Comparison of ENCODE assay signal across 15 cellular contexts in the genomic region with DNA sequence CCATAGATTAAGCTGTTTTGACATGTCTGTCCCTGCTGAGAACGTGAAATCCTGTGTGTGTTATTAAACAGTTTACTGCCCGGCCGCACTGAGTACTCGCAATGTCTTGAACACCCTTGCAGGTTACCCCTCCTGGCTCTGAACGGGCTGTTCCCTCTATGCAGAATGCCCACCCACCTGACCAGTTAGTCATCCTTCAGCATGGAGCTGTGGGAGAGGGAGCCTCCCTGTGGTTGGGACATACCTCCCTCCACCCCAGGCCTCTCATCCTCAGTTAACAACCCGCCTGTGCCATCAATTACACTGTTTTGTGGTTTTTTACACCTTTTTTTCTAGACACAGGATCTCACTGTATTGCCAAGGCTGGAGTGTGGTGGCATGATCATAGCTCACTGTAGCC. TPM values are rescaled to one million over a fixed set of nuclear protein-coding genes. Genes with fewer than 3 reads are reported as not detected.
A peak's percentile ranks its signal among the peaks of the same experiment; 100 is the strongest.
DNase-seq lines count a peak whose midpoint lies in the region; ATAC-seq, FAIRE-seq and TF ChIP-seq lines count a peak whose summit lies in the region.
"Had no signal": no experiment of that assay in that cellular context is flagged by ENCODE, and none has a peak within 500 bp of the region (broad histone marks: within the 10 kb centered on the region; RNA-seq: fewer than 3 reads in every experiment).

No MANE protein-coding gene starts in this region.

- in situ Hi-C loops in IMR-90 (cut with MboI; ENCODE audit: low sequenced_read_pairs) = no loop called here

- H3K56ac ChIP-seq in IMR-90 (ENCODE audit: extremely low read depth, insufficient read depth, low read length) = no peak overlapping the region
- no peak overlapping the region for H3K56ac ChIP-seq in H1 (replicated peaks; ENCODE audit: insufficient read length, low read depth, low read length)

- H2BK5ac ChIP-seq in IMR-90 (ENCODE audit: low read depth, low read length, poor library complexity, severe bottlenecking) (no peak overlapping the region), H1 (ENCODE audit: low read depth, low read length) (peak overlapping the region; percentile 46; the same call in 1 of the 2 replicates)

- no peak overlapping the region for H3K27ac ChIP-seq in IMR-90 (ENCODE audit: insufficient read depth, low read length)
- H3K27ac ChIP-seq in H1 (ENCODE audit: low read depth, low read length) = no peak overlapping the region
- H3K27ac ChIP-seq: HL-60, right lobe of liver had no signal

- no peak overlapping the region for H2AK9ac ChIP-seq in IMR-90 (replicated peaks; ENCODE audit: low read depth, low read length, poor library complexity)

- peaks cover 2% of the 10 kb centered on the region for H3K27me3 Mint-ChIP-seq in activated T-helper 2 cell treated with anti-CD3 and anti-CD28 coated beads, Interferon-gamma antibody, Interleukin-2, Interleukin-4, amounts not matched to agents 10 μg/mL and 5 μg/mL and 100 μg/mL, durations not matched to agents 14 hours and 24 hours and 36 hours (ENCODE audit: low read depth)

- H4K8ac ChIP-seq in IMR-90 (ENCODE audit: low read depth in 2 of 2, low read length in 2 of 2) (no peak overlapping the region), H1 (ENCODE audit: extremely low read depth, insufficient read depth, low read length) (no peak overlapping the region)

- CTCF ChIA-PET in IMR-90 (lab: Yijun Ruan, JAX) (interaction anchor here (1.0 kb wide), 1 partner anchor 170 kb away, joined by 3 read pairs; no protein-coding TSS in a partner anchor), H1 (lab: Charles Lee; ENCODE audit: partially characterized antibody) (interaction anchor here (0.6 to 2.1 kb wide), 12 partner anchors 8 to 948 kb away, joined by 3 to 11 read pairs (median 4); no protein-coding TSS in a partner anchor)

- WGBS in IMR-90 (ENCODE audit: extremely low coverage in 2 of 2, insufficient read length in 1 of 2), 2 experiments = no CpG with 5 or more reads among the region's 6 CpGs
- 62% methylated on average over 6 of the region's 6 CpGs; no CpG with 5 or more reads in 1 of the 2 experiments for WGBS in H1 (ENCODE audit: extremely low coverage in 1 of 2, insufficient coverage in 1 of 2, insufficient read length in 1 of 2, insufficient replicate concordance in 2 of 2, low coverage in 1 of 2, low lambda C conversion rate in 2 of 2, missing lambda C conversion rate in 1 of 2), 2 experiments

- POLR2A ChIA-PET in IMR-90 (lab: Charles Lee; ENCODE audit: unreplicated experiment) (no interaction called here), H1 (lab: Charles Lee; ENCODE audit: partially characterized antibody) (interaction anchor here (0.6 to 1.3 kb wide), 6 partner anchors 8 to 124 kb away, joined by 3 to 5 read pairs (median 3); no protein-coding TSS in a partner anchor)

- TF ChIP-seq RAD21 in IMR-90 (IDR thresholded peaks at IDR 0.05; ENCODE audit: low read length) = peak; percentile 38; the same call in 1 of the 2 replicates
- peak; percentile 29 to 42; a peak in 3 of 4 replicates for TF ChIP-seq RAD21 in H1 (IDR thresholded peaks at IDR 0.05 in 1 of 2, conservative IDR thresholded peaks at IDR 0.05 in 1 of 2; ENCODE audit: low read depth in 2 of 2, low read length in 2 of 2)

- FAIRE-seq in H1 (lab: Jason Lieb, UNC) (no peak), GM19239 (lab: Jason Lieb, UNC) (no peak)

- H3K18ac ChIP-seq in IMR-90 (ENCODE audit: low read depth, low read length) = no peak overlapping the region
- no peak overlapping the region for H3K18ac ChIP-seq in H1 (ENCODE audit: extremely low read depth, low read length)

- TF ChIP-seq CTCF in IMR-90 (conservative IDR thresholded peaks at IDR 0.05; ENCODE audit: low read depth, low read length) (0 out of 2 replicates have a peak, but pooled peaks have one; percentile 15), H1 (IDR thresholded peaks at IDR 0.05; ENCODE audit: control extremely low read depth in 1 of 3, insufficient read depth in 1 of 3, low read depth in 1 of 3, low read length in 3 of 3) (peak; percentile 3 to 26 (median 8); a peak in 2 of 4 replicates)

- H2BK20ac ChIP-seq in IMR-90 (ENCODE audit: low read depth, low read length) (no peak overlapping the region), H1 (ENCODE audit: low read length) (no peak overlapping the region)

- no peak for ATAC-seq in IMR-90 (ENCODE audit: low read depth)
- ATAC-seq in GM21717 (IDR thresholded peaks at IDR 0.05; ENCODE audit: unreplicated experiment) = no peak
- ATAC-seq: activated CD4-positive, CD25-positive, alpha-beta regulatory T cell treated with anti-CD3 and anti-CD28 coated beads, Interleukin-2, amount 50 U/mL, for 24 hours; Panc1 had no signal

- no peak overlapping the region for H2BK15ac ChIP-seq in IMR-90 (ENCODE audit: low read depth, low read length)
- H2BK15ac ChIP-seq in H1 (ENCODE audit: low read length) = peak overlapping the region; percentile 11; the same call in 1 of the 2 replicates

- H3K4me3 ChIP-seq in IMR-90 (ENCODE audit: insufficient read depth, low read depth, low read length) (no peak overlapping the region), H1 (ENCODE audit: extremely low read depth in 1 of 4, insufficient read depth in 2 of 4, low read depth in 3 of 4, low read length in 4 of 4) (no peak overlapping the region)
- H3K4me3 ChIP-seq: right lobe of liver had no signal

- BruUV-seq in IMR-90 (replicated peaks; lab: Mats Ljungman, UMichigan) = no TSS peak

- dilution Hi-C loops in IMR-90 (cut with HindIII; ENCODE audit: low sequenced_read_pairs, unreplicated experiment) = no loop called here

- no peak overlapping the region for H3K4me2 ChIP-seq in IMR-90 (ENCODE audit: low read depth, low read length)
- peak overlapping the region in 1 of 2 experiments; percentile 8; a peak in 1 of 4 replicates for H3K4me2 ChIP-seq in H1 (ENCODE audit: insufficient read depth in 1 of 2, low read depth in 2 of 2, low read length in 2 of 2)

- TF ChIP-seq POLR2A in IMR-90 (IDR thresholded peaks at IDR 0.05; ENCODE audit: low read depth, low read length) (no peak), H1 (IDR thresholded peaks at IDR 0.05; ENCODE audit: control extremely low read depth in 1 of 2, low read depth in 2 of 2, low read length in 2 of 2) (no peak)

- H3K9me1 ChIP-seq in IMR-90 (ENCODE audit: insufficient read depth, low read length) = peaks cover 24% of the 10 kb centered on the region

- H3K23ac ChIP-seq in IMR-90 (ENCODE audit: low read depth, low read length) (no peak overlapping the region; the same call in 1 of the 2 replicates), H1 (ENCODE audit: insufficient read length) (no peak overlapping the region)

- H3K79me2 ChIP-seq in H1 (ENCODE audit: control insufficient read depth in 1 of 2, insufficient read depth in 2 of 2, low read length in 2 of 2) = peaks cover 5 to 89% of the 10 kb centered on the region in 2 experiments

- H2BK120ac ChIP-seq in IMR-90 (ENCODE audit: low read depth, low read length) = no peak overlapping the region
- H2BK120ac ChIP-seq in H1 (replicated peaks; ENCODE audit: low read depth, low read length) = no peak overlapping the region

- H3K9ac ChIP-seq in IMR-90 (ENCODE audit: low read depth, low read length) = no peak overlapping the region
- no peak overlapping the region for H3K9ac ChIP-seq in H1 (replicated peaks in 1 of 4; ENCODE audit: extremely low read depth in 1 of 4, low read depth in 3 of 4, low read length in 3 of 4)

- 0 out of 2 replicates have a peak overlapping the region, but pooled peaks have one; percentile 10 for H2BK12ac ChIP-seq in H1 (ENCODE audit: low read depth, low read length)

- H2AK5ac ChIP-seq in IMR-90 (ENCODE audit: low read depth, low read length) (no peak overlapping the region), H1 (ENCODE audit: low read depth, low read length) (peak overlapping the region; percentile 61; the same call in 1 of the 2 replicates)

- no peak for TF ChIP-seq EP300 in H1 (IDR thresholded peaks at IDR 0.05; ENCODE audit: borderline replicate concordance in 1 of 2, low read depth in 2 of 2, low read length in 2 of 2)

- H3K36me3 ChIP-seq in IMR-90 (ENCODE audit: control insufficient read depth, insufficient read depth, low read length) = no peaks in the 10 kb centered on the region
- no peaks in the 10 kb centered on the region for H3K36me3 ChIP-seq in H1 (ENCODE audit: control insufficient read depth in 2 of 4, insufficient read depth in 4 of 4, low read length in 3 of 4)
- H3K36me3 ChIP-seq: right lobe of liver had no signal

- no peak overlapping the region for H3K4me3 Mint-ChIP-seq in activated T-helper 2 cell treated with anti-CD3 and anti-CD28 coated beads, Interferon-gamma antibody, Interleukin-2, Interleukin-4, amounts not matched to agents 10 μg/mL and 5 μg/mL and 100 μg/mL, durations not matched to agents 14 hours and 24 hours and 36 hours (ENCODE audit: low read depth)
- H3K4me3 Mint-ChIP-seq: mesothelial cell of epicardium had no signal

- H4K5ac ChIP-seq in IMR-90 (ENCODE audit: low read depth, low read length) = no peak overlapping the region
- no peak overlapping the region for H4K5ac ChIP-seq in H1 (ENCODE audit: insufficient read length, low read depth, low read length)

- no peaks in the 10 kb centered on the region for H3K9me3 Mint-ChIP-seq in activated T-helper 2 cell treated with anti-CD3 and anti-CD28 coated beads, Interferon-gamma antibody, Interleukin-2, Interleukin-4, amounts not matched to agents 10 μg/mL and 5 μg/mL and 100 μg/mL, durations not matched to agents 14 hours and 24 hours and 36 hours
- H3K9me3 Mint-ChIP-seq: activated naive CD4-positive, alpha-beta T cell treated with anti-CD3 and anti-CD28 coated beads, Interleukin-2, amount 50 U/mL, for 72 hours; mesothelial cell of epicardium had no signal

- no peak overlapping the region for H3K14ac ChIP-seq in IMR-90 (replicated peaks; ENCODE audit: low read depth, low read length)
- no peak overlapping the region for H3K14ac ChIP-seq in H1 (ENCODE audit: insufficient read length)

- no peaks in the 10 kb centered on the region for H3K27me3 ChIP-seq in IMR-90 (ENCODE audit: control insufficient read depth, insufficient read depth, low read length)
- no peaks in the 10 kb centered on the region for H3K27me3 ChIP-seq in H1 (replicated peaks in 1 of 4; ENCODE audit: control insufficient read depth in 3 of 4, extremely low read depth in 1 of 4, insufficient read depth in 3 of 4, low read length in 3 of 4)
- H3K27me3 ChIP-seq: right lobe of liver had no signal

- no peak overlapping the region for H3K4ac ChIP-seq in IMR-90 (ENCODE audit: low read depth, low read length)
- no peak overlapping the region for H3K4ac ChIP-seq in H1 (replicated peaks; ENCODE audit: insufficient read length, low read depth, low read length)

- H2AFZ ChIP-seq in IMR-90 (replicated peaks; ENCODE audit: low read length, poor library complexity) (peak overlapping the region; percentile 19), H1 (ENCODE audit: low read length) (no peak overlapping the region)

- peaks cover 5% of the 10 kb centered on the region for H3K4me1 ChIP-seq in IMR-90 (ENCODE audit: control insufficient read depth, insufficient read depth, low read length)
- H3K4me1 ChIP-seq in H1 (replicated peaks in 1 of 4; ENCODE audit: control insufficient read depth in 3 of 4, insufficient read depth in 4 of 4, low read length in 3 of 4) = peaks cover 6 to 28% (median 17%) of the 10 kb centered on the region in 4 experiments; a peak in 6 of 7 replicates

- intact Hi-C loops in IMR-90 (cut with micrococcal nuclease) = no loop called here
- intact Hi-C loops in activated T-helper 2 cell treated with anti-CD3 and anti-CD28 coated beads, Interferon-gamma antibody, Interleukin-2, Interleukin-4, amounts not matched to agents 10 μg/mL and 5 μg/mL and 100 μg/mL, durations not matched to agents 14 hours and 24 hours and 36 hours (cut with micrococcal nuclease) = no loop called here

- H3K9me3 ChIP-seq in IMR-90 (ENCODE audit: control insufficient read depth, insufficient read depth, low read length) (no peaks in the 10 kb centered on the region), H1 (ENCODE audit: insufficient read depth in 2 of 2, low read depth in 1 of 2, low read length in 1 of 2) (no peaks in the 10 kb centered on the region)
- H3K9me3 ChIP-seq: right lobe of liver had no signal

- no peaks in the 10 kb centered on the region for H3K23me2 ChIP-seq in H1 (ENCODE audit: low read depth, low read length)

- no peak overlapping the region for H3K27ac Mint-ChIP-seq in activated T-helper 2 cell treated with anti-CD3 and anti-CD28 coated beads, Interferon-gamma antibody, Interleukin-2, Interleukin-4, amounts not matched to agents 10 μg/mL and 5 μg/mL and 100 μg/mL, durations not matched to agents 14 hours and 24 hours and 36 hours
- H3K27ac Mint-ChIP-seq: activated naive CD4-positive, alpha-beta T cell treated with anti-CD3 and anti-CD28 coated beads, Interleukin-2, amount 50 U/mL, for 72 hours; mesothelial cell of epicardium had no signal

- H3K36me3 Mint-ChIP-seq in activated T-helper 2 cell treated with anti-CD3 and anti-CD28 coated beads, Interferon-gamma antibody, Interleukin-2, Interleukin-4, amounts not matched to agents 10 μg/mL and 5 μg/mL and 100 μg/mL, durations not matched to agents 14 hours and 24 hours and 36 hours (ENCODE audit: low read depth) = no peaks in the 10 kb centered on the region
- H3K36me3 Mint-ChIP-seq: activated naive CD4-positive, alpha-beta T cell treated with anti-CD3 and anti-CD28 coated beads, Interleukin-2, amount 50 U/mL, for 72 hours; mesothelial cell of epicardium had no signal

- H4K20me1 ChIP-seq in IMR-90 (ENCODE audit: insufficient read depth, low read length) = peaks cover 21% of the 10 kb centered on the region; the same call in 1 of the 2 replicates
- peaks cover 0 to 12% of the 10 kb centered on the region in 2 experiments for H4K20me1 ChIP-seq in H1 (replicated peaks in 1 of 2; ENCODE audit: control insufficient read depth in 1 of 2, insufficient read depth in 2 of 2, low read length in 2 of 2)

- peak; percentile 32 for DNase-seq in GM03348 (ENCODE audit: low spot score)
- DNase-seq in IMR-90 = peak; percentile 55
- DNase-seq in H1 (ENCODE audit: low read depth in 1 of 2, low spot score in 2 of 2) = no peak
- peak; percentile 27 for DNase-seq in medulla oblongata (ENCODE audit: extremely low spot score)
- no peak for DNase-seq in activated T-helper 2 cell treated with anti-CD3 and anti-CD28 coated beads, Interferon-gamma antibody, Interleukin-2, Interleukin-4, amounts not matched to agents 10 μg/mL and 5 μg/mL and 100 μg/mL, durations not matched to agents 14 hours and 24 hours and 36 hours (ENCODE audit: low spot score)
- DNase-seq in GM19239 (ENCODE audit: insufficient read length, low spot score) = no peak
- DNase-seq: GDM1, NCI-H187 treated with DMSO at 0.1 percent for 48 hours, right lobe of liver had no signal

- H4K91ac ChIP-seq in IMR-90 (ENCODE audit: insufficient read depth, low read depth, low read length) (no peak overlapping the region), H1 (replicated peaks; ENCODE audit: insufficient read length, low read length) (no peak overlapping the region)

- H3K4me1 Mint-ChIP-seq in activated T-helper 2 cell treated with anti-CD3 and anti-CD28 coated beads, Interferon-gamma antibody, Interleukin-2, Interleukin-4, amounts not matched to agents 10 μg/mL and 5 μg/mL and 100 μg/mL, durations not matched to agents 14 hours and 24 hours and 36 hours (ENCODE audit: low read depth) = peaks cover 17% of the 10 kb centered on the region

- H3K79me1 ChIP-seq in IMR-90 (ENCODE audit: low read depth in 1 of 2, low read length in 2 of 2) (peaks cover 30 to 77% of the 10 kb centered on the region in 2 experiments), H1 (ENCODE audit: low read depth, low read length) (peaks cover 8% of the 10 kb centered on the region)

RNA-seq across cellular contexts. Expression of a gene that starts 26.0 kb away (rescaled TPM):
- 49.3 and 53.6 TPM in 2 replicates for total RNA-seq in IMR-90 (2012; rRNA removed)
- 38.3 and 40.2 TPM in 2 replicates for polyA plus RNA-seq in IMR-90 (2012; rRNA removed)
- polyA plus RNA-seq in IMR-90 (2012; cell fraction: cytosol; rRNA removed) = 19.5 and 21.8 TPM in 2 replicates
- 40.5 and 57.5 TPM in 2 replicates for polyA plus RNA-seq in IMR-90 (2012; cell fraction: nucleus; rRNA removed; ENCODE audit: low replicate concordance)
- total RNA-seq in H1 (2021; fragmentation: NEBNext Ultra II Directional; extraction: Animal tissue kit (Norgen Biotek cat#: 25700)) = 135 and 137 TPM in 2 replicates
- polyA plus RNA-seq in H1 (2011; rRNA removed) = 51.7 and 54.9 TPM in 2 replicates
- polyA plus RNA-seq in H1 (2011; cell fraction: cytosol; rRNA removed) = 84.5 TPM
- polyA plus RNA-seq in H1 (2011; cell fraction: nucleus; rRNA removed) = 133 TPM
- polyA plus RNA-seq in H1 (2012, experiment 1 of 2) = 82.5 to 111 TPM (median 102 TPM) in 4 replicates
- 16.4 TPM for polyA plus RNA-seq in H1 (2012, experiment 2 of 2)
- 72.8 TPM for polyA plus RNA-seq in H1 (2013, experiment 1 of 2)
- 64.4 TPM for polyA plus RNA-seq in H1 (2013, experiment 2 of 2)
- 71.4 and 91.3 TPM in 2 replicates for polyA minus RNA-seq in H1 (2011; rRNA and poly(A)+ RNA removed)
- 118 TPM for polyA minus RNA-seq in H1 (2011; cell fraction: cytosol; rRNA and poly(A)+ RNA removed)
- polyA minus RNA-seq in H1 (2011; cell fraction: nucleus; rRNA and poly(A)+ RNA removed) = 97.5 TPM
- 11.9 and 12.4 TPM in 2 replicates for total RNA-seq in activated T-helper 2 cell treated with anti-CD3 and anti-CD28 coated beads, Interferon-gamma antibody, Interleukin-2, Interleukin-4, amounts not matched to agents 10 μg/mL and 5 μg/mL and 100 μg/mL, durations not matched to agents 14 hours and 24 hours and 36 hours

Comparison
In these comparisons a context has a peak if more than half of its experiments do, and no peak if none do; other contexts are left out.
1. DNase-seq: peak in GM03348 (single experiment), IMR-90 (single experiment) and medulla oblongata (single experiment); none in H1 (0 of 2), activated T-helper 2 cell treated with anti-CD3 and anti-CD28 coated beads, Interferon-gamma antibody, Interleukin-2, Interleukin-4, amounts not matched to agents 10 μg/mL and 5 μg/mL and 100 μg/mL, durations not matched to agents 14 hours and 24 hours and 36 hours (single experiment) and GM19239 (single experiment).